ENCODE assay signal across 38 cellular contexts in genomic region chr12:52675301-52675701, GRCh38. TPM values are rescaled to one million over a fixed set of nuclear protein-coding genes. Genes with fewer than 3 reads are reported as not detected.
"Had no signal": no experiment of that assay in that cellular context is flagged by ENCODE, and none has a peak within 500 bp of the region (broad histone marks: within the 10 kb centered on the region; RNA-seq: fewer than 3 reads in every experiment).

No MANE protein-coding gene starts in this region.

- H3K4me3 ChIP-seq: ascending aorta, cardiac muscle cell, K562, Peyer's patch, SK-N-MC had no signal

- H3K27ac ChIP-seq: ascending aorta, cardiac muscle cell, Peyer's patch, RWPE1, SK-N-MC, WERI-Rb-1 had no signal

- H3K4me3 Mint-ChIP-seq: activated CD4-positive, alpha-beta memory T cell treated with anti-CD3 and anti-CD28 coated beads, Interleukin-2, amount 10 ng/mL, durations not matched to agents 7 days and 5 days; activated CD8-positive, alpha-beta memory T cell treated with anti-CD3 and anti-CD28 coated beads, Interleukin-2, amount 10 ng/mL, durations not matched to agents 7 days and 5 days; activated naive CD4-positive, alpha-beta T cell treated with anti-CD3 and anti-CD28 coated beads, Interleukin-2, amount 10 ng/mL, durations not matched to agents 7 days and 5 days; activated naive CD8-positive, alpha-beta T cell treated with anti-CD3 and anti-CD28 coated beads, Interleukin-2, amount 10 ng/mL, durations not matched to agents 7 days and 5 days; central memory CD8-positive, alpha-beta T cell had no signal

- ATAC-seq: activated CD8-positive, alpha-beta memory T cell treated with anti-CD3 and anti-CD28 coated beads, Interleukin-2, amount 10 ng/mL, durations not matched to agents 7 days and 5 days; K562; PC-3; Right ventricle myocardium inferior had no signal

- H3K36me3 ChIP-seq: ascending aorta, cardiac muscle cell, Peyer's patch, WERI-Rb-1 had no signal

- H3K36me3 Mint-ChIP-seq: activated CD8-positive, alpha-beta memory T cell treated with anti-CD3 and anti-CD28 coated beads, Interleukin-2, amount 10 ng/mL, durations not matched to agents 7 days and 5 days; activated naive CD4-positive, alpha-beta T cell treated with anti-CD3 and anti-CD28 coated beads, Interleukin-2, amount 10 ng/mL, durations not matched to agents 7 days and 5 days had no signal

- DNase-seq: activated CD4-positive, alpha-beta memory T cell treated with anti-CD3 and anti-CD28 coated beads, Interleukin-2, amount 10 ng/mL, durations not matched to agents 7 days and 5 days; activated CD4-positive, alpha-beta T cell treated with anti-CD3 and anti-CD28 coated beads for 1 hour; activated CD4-positive, alpha-beta T cell treated with anti-CD3 and anti-CD28 coated beads for 48 hours; activated CD4-positive, CD25-positive, alpha-beta regulatory T cell; activated CD8-positive, alpha-beta memory T cell treated with anti-CD3 and anti-CD28 coated beads for 24 hours; activated CD8-positive, alpha-beta memory T cell treated with anti-CD3 and anti-CD28 coated beads, Interleukin-2, amount 10 ng/mL, durations not matched to agents 7 days and 5 days; activated CD8-positive, alpha-beta memory T cell treated with anti-CD3 and anti-CD28 coated beads, Interleukin-2, amount 50 U/mL, for 48 hours; activated effector memory CD4-positive, alpha-beta T cell treated with Interleukin-2 at 50 U/mL for 16 hours; activated naive CD4-positive, alpha-beta T cell treated with anti-CD3 and anti-CD28 coated beads, Interleukin-2, amount 10 ng/mL, durations not matched to agents 7 days and 5 days; activated naive CD8-positive, alpha-beta T cell treated with anti-CD3 and anti-CD28 coated beads, Interleukin-2, amount 10 ng/mL, durations not matched to agents 7 days and 5 days; activated T-cell treated with anti-CD3 and anti-CD28 coated beads, Interleukin-2, amount 50 U/mL, for 48 hours; amygdala; NCI-H1105; NCI-H1417 treated with DMSO at 0.1 percent for 48 hours; NCI-H1930; NCI-H2081 treated with DMSO at 0.1 percent for 48 hours; NCI-H226; NCI-H446 treated with DMSO at 0.1 percent for 48 hours; NCI-H524; NCI-H69; NCI-H82; NK-92 treated with Interleukin-12 subunit alpha and Interleukin-12 subunit beta, amount 100 ng/mL, for 24 hours; PC-3; Peyer's patch; SIG-M5; T1000; WERI-Rb-1 had no signal

- H3K9me3 Mint-ChIP-seq: activated CD4-positive, alpha-beta memory T cell treated with anti-CD3 and anti-CD28 coated beads, Interleukin-2, amount 10 ng/mL, durations not matched to agents 7 days and 5 days; activated naive CD4-positive, alpha-beta T cell treated with anti-CD3 and anti-CD28 coated beads, Interleukin-2, amount 10 ng/mL, durations not matched to agents 7 days and 5 days; activated naive CD8-positive, alpha-beta T cell treated with anti-CD3 and anti-CD28 coated beads, Interleukin-2, amount 10 ng/mL, durations not matched to agents 7 days and 5 days; central memory CD8-positive, alpha-beta T cell had no signal

- H3K27ac Mint-ChIP-seq: activated CD4-positive, alpha-beta memory T cell treated with anti-CD3 and anti-CD28 coated beads, Interleukin-2, amount 10 ng/mL, durations not matched to agents 7 days and 5 days; activated CD8-positive, alpha-beta memory T cell treated with anti-CD3 and anti-CD28 coated beads, Interleukin-2, amount 10 ng/mL, durations not matched to agents 7 days and 5 days; activated naive CD4-positive, alpha-beta T cell treated with anti-CD3 and anti-CD28 coated beads, Interleukin-2, amount 10 ng/mL, durations not matched to agents 7 days and 5 days; activated naive CD8-positive, alpha-beta T cell treated with anti-CD3 and anti-CD28 coated beads, Interleukin-2, amount 10 ng/mL, durations not matched to agents 7 days and 5 days had no signal

- H3K4me1 Mint-ChIP-seq: activated CD4-positive, alpha-beta memory T cell treated with anti-CD3 and anti-CD28 coated beads, Interleukin-2, amount 10 ng/mL, durations not matched to agents 7 days and 5 days; activated CD8-positive, alpha-beta memory T cell treated with anti-CD3 and anti-CD28 coated beads, Interleukin-2, amount 10 ng/mL, durations not matched to agents 7 days and 5 days had no signal

- H3K4me1 ChIP-seq: ascending aorta, Peyer's patch had no signal

- H3K27me3 ChIP-seq: ascending aorta, Peyer's patch had no signal

RNA-seq across cellular contexts. Expression of gene KRT1, which starts 4.9 kb away (rescaled TPM):
- total RNA-seq: activated CD8-positive, alpha-beta memory T cell treated with anti-CD3 and anti-CD28 coated beads, Interleukin-2, amount 10 ng/mL, durations not matched to agents 7 days and 5 days; activated naive CD8-positive, alpha-beta T cell treated with anti-CD3 and anti-CD28 coated beads, Interleukin-2, amount 10 ng/mL, durations not matched to agents 7 days and 5 days; ascending aorta; cardiac muscle cell; M059J; PC-3; Right ventricle myocardium inferior had no signal
- polyA plus RNA-seq: adipose tissue, cardiac muscle cell, K562 had no signal

RNA-seq across cellular contexts. Expression of gene KRT2, which starts 23.3 kb away (rescaled TPM):
- total RNA-seq: activated CD4-positive, alpha-beta memory T cell treated with anti-CD3 and anti-CD28 coated beads, Interleukin-2, amount 10 ng/mL, durations not matched to agents 7 days and 5 days; activated CD8-positive, alpha-beta memory T cell treated with anti-CD3 and anti-CD28 coated beads, Interleukin-2, amount 10 ng/mL, durations not matched to agents 7 days and 5 days; activated naive CD8-positive, alpha-beta T cell treated with anti-CD3 and anti-CD28 coated beads, Interleukin-2, amount 10 ng/mL, durations not matched to agents 7 days and 5 days; ascending aorta; cardiac muscle cell; M059J; PC-3; Right ventricle myocardium inferior had no signal
- polyA plus RNA-seq: adipose tissue, cardiac muscle cell had no signal

RNA-seq across cellular contexts. Expression of gene KRT77, which starts 28.0 kb away (rescaled TPM):
- total RNA-seq: activated CD4-positive, alpha-beta memory T cell treated with anti-CD3 and anti-CD28 coated beads, Interleukin-2, amount 10 ng/mL, durations not matched to agents 7 days and 5 days; activated CD8-positive, alpha-beta memory T cell treated with anti-CD3 and anti-CD28 coated beads, Interleukin-2, amount 10 ng/mL, durations not matched to agents 7 days and 5 days; activated naive CD8-positive, alpha-beta T cell treated with anti-CD3 and anti-CD28 coated beads, Interleukin-2, amount 10 ng/mL, durations not matched to agents 7 days and 5 days; ascending aorta; cardiac muscle cell; K562; M059J; PC-3; Peyer's patch; Right ventricle myocardium inferior; T-helper 1 cell treated with Interleukin-12 subunit alpha and Interleukin-12 subunit beta and Interleukin-4 antibody, amounts not matched to agents 30 ng/mL and 1 ng/mL, for 36 hours; T-helper 2 cell treated with Interferon-gamma antibody and Interleukin-4, amounts not matched to agents 100 ng/mL and 5 ng/mL, for 36 hours had no signal
- polyA plus RNA-seq: cardiac muscle cell, K562 had no signal

RNA-seq across cellular contexts. Expression of gene KRT73, which starts 56.9 kb away (rescaled TPM):
- total RNA-seq: activated CD4-positive, alpha-beta memory T cell treated with anti-CD3 and anti-CD28 coated beads, Interleukin-2, amount 10 ng/mL, durations not matched to agents 7 days and 5 days; activated CD8-positive, alpha-beta memory T cell treated with anti-CD3 and anti-CD28 coated beads, Interleukin-2, amount 10 ng/mL, durations not matched to agents 7 days and 5 days; ascending aorta; cardiac muscle cell; M059J; PC-3; Right ventricle myocardium inferior had no signal
- polyA plus RNA-seq: cardiac muscle cell had no signal
